Comparison of ENCODE assay signal across 9 cellular contexts in the genomic region with DNA sequence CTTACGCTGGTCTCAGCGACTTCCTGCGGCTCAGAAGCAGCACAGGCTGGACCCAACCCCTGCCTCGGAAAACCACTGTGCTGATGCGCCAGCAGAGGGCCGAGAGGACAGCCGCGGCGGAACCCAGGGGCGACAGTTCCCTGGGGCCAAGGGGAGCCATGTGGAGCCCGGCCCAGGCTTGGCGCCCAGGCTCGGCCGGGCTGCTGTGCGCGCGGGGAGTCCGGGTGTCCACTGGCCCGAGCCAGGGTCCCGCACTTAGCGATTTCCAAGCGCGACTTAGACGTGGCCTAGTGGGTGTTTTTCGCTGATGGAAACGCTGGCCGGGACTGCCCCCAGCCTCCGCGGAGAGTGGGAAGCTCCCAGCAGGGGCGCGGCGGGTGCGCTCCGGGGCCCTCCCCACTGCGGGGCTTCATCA. TPM values are rescaled to one million over a fixed set of nuclear protein-coding genes. Genes with fewer than 3 reads are reported as not detected.
DNase-seq lines count a peak whose midpoint lies in the region; ATAC-seq, FAIRE-seq and TF ChIP-seq lines count a peak whose summit lies in the region.
"Had no signal": no experiment of that assay in that cellular context is flagged by ENCODE, and none has a peak within 500 bp of the region (broad histone marks: within the 10 kb centered on the region; RNA-seq: fewer than 3 reads in every experiment).

No MANE protein-coding gene starts in this region.

- TF ChIP-seq RAD21 in A549 (conservative IDR thresholded peaks at IDR 0.05 in 1 of 2, IDR thresholded peaks at IDR 0.05 in 1 of 2), result no peak

- no peaks in the 10 kb centered on the region for H3K27me3 ChIP-seq in lung (ENCODE audit: control insufficient read depth, insufficient read depth)

- no peak overlapping the region for H3K4me3 ChIP-seq in A549
- no peak overlapping the region for H3K4me3 ChIP-seq in lung
- H3K4me3 ChIP-seq: PC-9 had no signal

- H3K27ac ChIP-seq in A549 (no peak overlapping the region), lung (ENCODE audit: low read depth in 1 of 2, low read length in 1 of 2) (no peak overlapping the region)
- H3K27ac ChIP-seq: PC-9 had no signal

- no peak for FAIRE-seq in A549 (lab: Jason Lieb, UNC)

- no peaks in the 10 kb centered on the region for H3K36me3 ChIP-seq in lung (ENCODE audit: control insufficient read depth in 2 of 2, insufficient read depth in 2 of 2, low read length in 2 of 2)

- H3K4me2 ChIP-seq in A549, result peak overlapping the region; percentile 60; the same call in 1 of the 3 replicates
- H3K4me2 ChIP-seq: PC-9 had no signal

- no peak for TF ChIP-seq EP300 in A549 (IDR thresholded peaks at IDR 0.05)

- 34% methylated on average over 25 of the region's 35 CpGs for WGBS in A549 (ENCODE audit: missing lambda C conversion rate)
- 5 to 6% methylated on average over 35 of the region's 35 CpGs for WGBS in lung, 2 donors

- H3K4me1 ChIP-seq in A549, result no peaks in the 10 kb centered on the region
- H3K4me1 ChIP-seq in lung (ENCODE audit: control insufficient read depth in 2 of 2, insufficient read depth in 2 of 2, low read length in 2 of 2), result no peaks in the 10 kb centered on the region

- DNase-seq in A549 (ENCODE audit: low read depth in 1 of 2, low spot score in 1 of 2) (peak; percentile 24 to 55), ecto neural progenitor cell (ENCODE audit: low spot score) (peak; percentile 73), lung (ENCODE audit: low spot score) (no peak), T1000 (lab: John Stamatoyannopoulos, UW) (no peak), SHP77 treated with DMSO at 0.1 percent for 48 hours (lab: John Stamatoyannopoulos, UW) (no peak), GM10266 (ENCODE audit: extremely low spot score) (no peak)
- DNase-seq: PC-9 had no signal

- H3K9me3 ChIP-seq in A549 (0 out of 3 replicates have a peak, but pooled peaks cover 8% of the 10 kb centered on the region), lung (ENCODE audit: control insufficient read depth in 2 of 2, insufficient read depth in 1 of 2, low read length in 1 of 2) (no peaks in the 10 kb centered on the region)

- POLR2A ChIA-PET in A549 (lab: Yijun Ruan, JAX), result no interaction called here

- CTCF ChIA-PET in A549 (lab: Yijun Ruan, JAX), result interaction anchor here (1.3 to 1.5 kb wide), 2 partner anchors 718 to 1197 kb away, joined by 3 to 6 read pairs; no protein-coding TSS in a partner anchor

- ATAC-seq in A549, result peak; percentile 78 to 89
- peak; percentile 51 for ATAC-seq in GM18511 (IDR thresholded peaks at IDR 0.05; ENCODE audit: unreplicated experiment)
- peak; percentile 51 for ATAC-seq in lung (ENCODE audit: insufficient read depth, low FRiP score)
- no peak for ATAC-seq in GM19351 (IDR thresholded peaks at IDR 0.05; ENCODE audit: unreplicated experiment)

- peak; percentile 16; the same call in 1 of the 3 replicates for TF ChIP-seq CTCF in A549 (IDR thresholded peaks at IDR 0.05)
- TF ChIP-seq CTCF in lung (IDR thresholded peaks at IDR 0.05; ENCODE audit: control extremely low read depth, extremely low read depth), result no peak
- TF ChIP-seq CTCF in GM10266 (IDR thresholded peaks at IDR 0.05; ENCODE audit: control insufficient read depth, insufficient read depth, low read depth, missing control alignments), result no peak

- TF ChIP-seq POLR2A in A549 (IDR thresholded peaks at IDR 0.05; ENCODE audit: low read length), result no peak

TF ChIP-seq in A549, 52 proteins besides CTCF, POLR2A, EP300 and RAD21:
- TF ChIP-seq MAZ (IDR thresholded peaks at IDR 0.05; ENCODE audit: borderline replicate concordance, low read depth, low read length), result no peak
- TF ChIP-seq, protein P1, sequence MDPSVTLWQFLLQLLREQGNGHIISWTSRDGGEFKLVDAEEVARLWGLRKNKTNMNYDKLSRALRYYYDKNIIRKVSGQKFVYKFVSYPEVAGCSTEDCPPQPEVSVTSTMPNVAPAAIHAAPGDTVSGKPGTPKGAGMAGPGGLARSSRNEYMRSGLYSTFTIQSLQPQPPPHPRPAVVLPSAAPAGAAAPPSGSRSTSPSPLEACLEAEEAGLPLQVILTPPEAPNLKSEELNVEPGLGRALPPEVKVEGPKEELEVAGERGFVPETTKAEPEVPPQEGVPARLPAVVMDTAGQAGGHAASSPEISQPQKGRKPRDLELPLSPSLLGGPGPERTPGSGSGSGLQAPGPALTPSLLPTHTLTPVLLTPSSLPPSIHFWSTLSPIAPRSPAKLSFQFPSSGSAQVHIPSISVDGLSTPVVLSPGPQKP (IDR thresholded peaks at IDR 0.05; ENCODE audit: low read depth, low read length), result no peak
- no peak for TF ChIP-seq NR3C1 (IDR thresholded peaks at IDR 0.05)
- no peak for TF ChIP-seq HOXA7 (CRISPR knock-in tag; IDR thresholded peaks at IDR 0.05)
- no peak for TF ChIP-seq GATA3 (IDR thresholded peaks at IDR 0.05; ENCODE audit: borderline replicate concordance)
- TF ChIP-seq, protein P2, sequence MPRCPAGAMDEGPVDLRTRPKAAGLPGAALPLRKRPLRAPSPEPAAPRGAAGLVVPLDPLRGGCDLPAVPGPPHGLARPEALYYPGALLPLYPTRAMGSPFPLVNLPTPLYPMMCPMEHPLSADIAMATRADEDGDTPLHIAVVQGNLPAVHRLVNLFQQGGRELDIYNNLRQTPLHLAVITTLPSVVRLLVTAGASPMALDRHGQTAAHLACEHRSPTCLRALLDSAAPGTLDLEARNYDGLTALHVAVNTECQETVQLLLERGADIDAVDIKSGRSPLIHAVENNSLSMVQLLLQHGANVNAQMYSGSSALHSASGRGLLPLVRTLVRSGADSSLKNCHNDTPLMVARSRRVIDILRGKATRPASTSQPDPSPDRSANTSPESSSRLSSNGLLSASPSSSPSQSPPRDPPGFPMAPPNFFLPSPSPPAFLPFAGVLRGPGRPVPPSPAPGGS (IDR thresholded peaks at IDR 0.05), result no peak
- TF ChIP-seq CEBPB (IDR thresholded peaks at IDR 0.05), result no peak
- no peak for TF ChIP-seq HDAC2 (IDR thresholded peaks at IDR 0.05)
- TF ChIP-seq ZC3H11A (IDR thresholded peaks at IDR 0.05), result no peak
- no peak for TF ChIP-seq TP53 (CRISPR knock-in tag; IDR thresholded peaks at IDR 0.05)
- TF ChIP-seq, protein P3, sequence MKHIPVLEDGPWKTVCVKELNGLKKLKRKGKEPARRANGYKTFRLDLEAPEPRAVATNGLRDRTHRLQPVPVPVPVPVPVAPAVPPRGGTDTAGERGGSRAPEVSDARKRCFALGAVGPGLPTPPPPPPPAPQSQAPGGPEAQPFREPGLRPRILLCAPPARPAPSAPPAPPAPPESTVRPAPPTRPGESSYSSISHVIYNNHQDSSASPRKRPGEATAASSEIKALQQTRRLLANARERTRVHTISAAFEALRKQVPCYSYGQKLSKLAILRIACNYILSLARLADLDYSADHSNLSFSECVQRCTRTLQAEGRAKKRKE (CRISPR knock-in tag; IDR thresholded peaks at IDR 0.05; ENCODE audit: low read depth), result no peak
- no peak for TF ChIP-seq JUN (IDR thresholded peaks at IDR 0.05)
- no peak for TF ChIP-seq CBX8 (IDR thresholded peaks at IDR 0.05)
- TF ChIP-seq, protein P4, sequence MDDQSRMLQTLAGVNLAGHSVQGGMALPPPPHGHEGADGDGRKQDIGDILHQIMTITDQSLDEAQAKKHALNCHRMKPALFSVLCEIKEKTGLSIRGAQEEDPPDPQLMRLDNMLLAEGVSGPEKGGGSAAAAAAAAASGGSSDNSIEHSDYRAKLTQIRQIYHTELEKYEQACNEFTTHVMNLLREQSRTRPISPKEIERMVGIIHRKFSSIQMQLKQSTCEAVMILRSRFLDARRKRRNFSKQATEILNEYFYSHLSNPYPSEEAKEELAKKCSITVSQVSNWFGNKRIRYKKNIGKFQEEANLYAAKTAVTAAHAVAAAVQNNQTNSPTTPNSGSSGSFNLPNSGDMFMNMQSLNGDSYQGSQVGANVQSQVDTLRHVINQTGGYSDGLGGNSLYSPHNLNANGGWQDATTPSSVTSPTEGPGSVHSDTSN (IDR thresholded peaks at IDR 0.05), result no peak
- no peak for TF ChIP-seq CBX2 (IDR thresholded peaks at IDR 0.05; ENCODE audit: borderline replicate concordance, low read depth)
- TF ChIP-seq MAFK (IDR thresholded peaks at IDR 0.05; ENCODE audit: partially characterized antibody), result no peak
- TF ChIP-seq JUNB (IDR thresholded peaks at IDR 0.05), result no peak
- TF ChIP-seq ZNF302 (CRISPR knock-in tag; IDR thresholded peaks at IDR 0.05), result no peak

RNA-seq across cellular contexts. Expression of a gene that starts 18.6 kb away (rescaled TPM):
- polyA plus RNA-seq in A549 (2011; rRNA removed) (38.2 and 49.9 TPM in 2 replicates), A549 (2017; fragmentation: RNase III; extraction: RNeasy Plus Mini Kit Qiagen cat#74134 plus additional on column Dnase treatment) (18.5 to 25.3 TPM (median 21.4 TPM) in 3 replicates), lung (10 to 100 TPM; 21.4 to 60.8 TPM)
- polyA plus RNA-seq in A549 (2012; cell fraction: cytosol; rRNA removed), result 15.7 and 16.2 TPM in 2 replicates
- 4.8 and 7.0 TPM in 2 replicates for polyA plus RNA-seq in A549 (2012; cell fraction: nucleus; rRNA removed)
- 10.0 and 12.5 TPM in 2 replicates for polyA minus RNA-seq in A549 (2011; rRNA and poly(A)+ RNA removed)
- total RNA-seq in lung, result 10 to 100 TPM; 27.8 to 33.8 TPM

Comparison
In these comparisons a context has a peak if more than half of its experiments do, and no peak if none do; other contexts are left out.
1. DNase-seq: peak in A549 (2 of 2) and ecto neural progenitor cell (single experiment); none in lung (single experiment), T1000 (single experiment), SHP77 treated with DMSO at 0.1 percent for 48 hours (single experiment) and GM10266 (single experiment).